ENCODE assay signal across 1 cellular context in the genomic region with DNA sequence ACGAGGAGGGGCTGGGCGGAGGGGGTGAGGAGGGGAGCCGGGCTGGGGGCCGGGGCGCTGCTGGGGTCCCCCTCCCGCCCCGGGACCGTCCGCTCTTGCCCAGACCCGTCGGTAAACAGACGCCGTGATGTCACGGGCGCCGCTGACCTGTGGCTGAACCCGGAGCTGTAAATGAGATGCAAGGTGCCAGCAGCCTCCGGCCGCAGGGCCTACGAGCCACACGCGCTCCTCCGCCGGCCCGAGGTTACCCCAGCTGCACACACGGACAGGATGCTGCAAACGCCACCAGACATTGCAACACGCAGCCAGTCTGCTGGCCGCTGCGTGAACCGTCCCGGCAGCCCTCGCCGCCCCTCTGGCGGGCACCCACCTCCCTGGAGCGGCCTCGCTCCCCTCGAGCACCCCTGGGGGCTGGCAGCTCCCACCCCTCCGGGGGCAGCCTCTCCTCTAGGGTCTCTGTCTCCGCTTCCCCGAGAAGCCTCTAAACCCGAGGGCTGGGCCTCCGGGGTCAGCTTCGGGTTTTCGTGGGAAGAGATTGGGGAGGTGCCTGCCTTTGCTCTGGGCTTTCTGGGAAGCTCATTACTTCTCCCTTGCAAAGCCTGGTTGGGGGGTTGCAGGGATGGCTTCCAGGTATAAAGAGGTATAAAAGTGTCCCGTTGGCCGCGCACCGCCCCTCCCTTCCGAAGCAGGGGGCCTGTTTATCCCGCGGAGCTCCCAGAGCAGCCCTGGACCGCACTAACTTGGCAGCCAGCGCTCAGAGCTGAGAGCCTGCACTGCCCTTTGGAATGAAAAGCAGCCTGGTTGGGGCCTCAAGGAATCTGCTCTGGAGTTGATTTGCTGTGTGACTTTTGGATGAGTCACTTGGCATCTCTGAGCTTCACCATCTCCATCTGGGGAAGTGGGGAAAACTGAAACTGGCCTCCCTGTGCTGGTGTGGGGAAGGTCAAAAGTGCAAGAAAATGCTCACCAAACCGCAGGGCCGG.
A peak's percentile ranks its signal among the peaks of the same experiment; 100 is the strongest.
TF ChIP-seq lines count a peak whose summit lies in the region.

No MANE protein-coding gene starts in this region.

TF ChIP-seq in SK-N-SH, 30 proteins besides CTCF, POLR2A, EP300 and RAD21:
- TF ChIP-seq SMC3 (IDR thresholded peaks at IDR 0.05; ENCODE audit: low read depth, low read length) = 0 out of 2 replicates have a peak, but pooled peaks have one; percentile 3
- TF ChIP-seq, protein P1, sequence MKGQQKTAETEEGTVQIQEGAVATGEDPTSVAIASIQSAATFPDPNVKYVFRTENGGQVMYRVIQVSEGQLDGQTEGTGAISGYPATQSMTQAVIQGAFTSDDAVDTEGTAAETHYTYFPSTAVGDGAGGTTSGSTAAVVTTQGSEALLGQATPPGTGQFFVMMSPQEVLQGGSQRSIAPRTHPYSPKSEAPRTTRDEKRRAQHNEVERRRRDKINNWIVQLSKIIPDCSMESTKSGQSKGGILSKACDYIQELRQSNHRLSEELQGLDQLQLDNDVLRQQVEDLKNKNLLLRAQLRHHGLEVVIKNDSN (IDR thresholded peaks at IDR 0.05; ENCODE audit: borderline replicate concordance, low read depth) = 0 out of 2 replicates have a peak, but pooled peaks have one; percentile 6
- TF ChIP-seq TCF12 (IDR thresholded peaks at IDR 0.05) = peak; percentile 97
- TF ChIP-seq MEF2A (IDR thresholded peaks at IDR 0.05; ENCODE audit: borderline replicate concordance, low read depth) = peak; percentile 49; the same call in 1 of the 2 replicates
- TF ChIP-seq MXI1 (IDR thresholded peaks at IDR 0.05; ENCODE audit: low read depth, low read length) = peak; percentile 34; the same call in 1 of the 2 replicates
- no peak for TF ChIP-seq NRF1 (IDR thresholded peaks at IDR 0.05; ENCODE audit: low read depth, low read length)
- peak; percentile 91 for TF ChIP-seq JUND (IDR thresholded peaks at IDR 0.05)
- no peak for TF ChIP-seq YY1 (IDR thresholded peaks at IDR 0.05; ENCODE audit: low read depth)
- peak; percentile 49; the same call in 1 of the 2 replicates for TF ChIP-seq SIN3A (IDR thresholded peaks at IDR 0.05; ENCODE audit: borderline replicate concordance, low read depth, low read length)
- TF ChIP-seq NFIC (IDR thresholded peaks at IDR 0.05; ENCODE audit: borderline replicate concordance) = peak; percentile 97
- peak; percentile 93 for TF ChIP-seq FOSL2 (IDR thresholded peaks at IDR 0.05; ENCODE audit: borderline replicate concordance, low read depth)
- no peak for TF ChIP-seq GATA2 (CRISPR knock-in tag; IDR thresholded peaks at IDR 0.05)
- TF ChIP-seq, protein P2, sequence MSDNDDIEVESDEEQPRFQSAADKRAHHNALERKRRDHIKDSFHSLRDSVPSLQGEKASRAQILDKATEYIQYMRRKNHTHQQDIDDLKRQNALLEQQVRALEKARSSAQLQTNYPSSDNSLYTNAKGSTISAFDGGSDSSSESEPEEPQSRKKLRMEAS (IDR thresholded peaks at IDR 0.05; ENCODE audit: low read depth) = peak; percentile 91
- no peak for TF ChIP-seq USF2 (IDR thresholded peaks at IDR 0.05; ENCODE audit: borderline replicate concordance, low read depth, low read length)
- TF ChIP-seq FOXJ3 (CRISPR knock-in tag; IDR thresholded peaks at IDR 0.05) = no peak
- peak; percentile 89 for TF ChIP-seq TEAD4 (IDR thresholded peaks at IDR 0.05; ENCODE audit: borderline replicate concordance, insufficient read depth)
- peak; percentile 48; the same call in 1 of the 2 replicates for TF ChIP-seq ELF1 (IDR thresholded peaks at IDR 0.05)
- TF ChIP-seq CHD2 (IDR thresholded peaks at IDR 0.05; ENCODE audit: low read length, partially characterized antibody) = no peak
- TF ChIP-seq, protein P3, sequence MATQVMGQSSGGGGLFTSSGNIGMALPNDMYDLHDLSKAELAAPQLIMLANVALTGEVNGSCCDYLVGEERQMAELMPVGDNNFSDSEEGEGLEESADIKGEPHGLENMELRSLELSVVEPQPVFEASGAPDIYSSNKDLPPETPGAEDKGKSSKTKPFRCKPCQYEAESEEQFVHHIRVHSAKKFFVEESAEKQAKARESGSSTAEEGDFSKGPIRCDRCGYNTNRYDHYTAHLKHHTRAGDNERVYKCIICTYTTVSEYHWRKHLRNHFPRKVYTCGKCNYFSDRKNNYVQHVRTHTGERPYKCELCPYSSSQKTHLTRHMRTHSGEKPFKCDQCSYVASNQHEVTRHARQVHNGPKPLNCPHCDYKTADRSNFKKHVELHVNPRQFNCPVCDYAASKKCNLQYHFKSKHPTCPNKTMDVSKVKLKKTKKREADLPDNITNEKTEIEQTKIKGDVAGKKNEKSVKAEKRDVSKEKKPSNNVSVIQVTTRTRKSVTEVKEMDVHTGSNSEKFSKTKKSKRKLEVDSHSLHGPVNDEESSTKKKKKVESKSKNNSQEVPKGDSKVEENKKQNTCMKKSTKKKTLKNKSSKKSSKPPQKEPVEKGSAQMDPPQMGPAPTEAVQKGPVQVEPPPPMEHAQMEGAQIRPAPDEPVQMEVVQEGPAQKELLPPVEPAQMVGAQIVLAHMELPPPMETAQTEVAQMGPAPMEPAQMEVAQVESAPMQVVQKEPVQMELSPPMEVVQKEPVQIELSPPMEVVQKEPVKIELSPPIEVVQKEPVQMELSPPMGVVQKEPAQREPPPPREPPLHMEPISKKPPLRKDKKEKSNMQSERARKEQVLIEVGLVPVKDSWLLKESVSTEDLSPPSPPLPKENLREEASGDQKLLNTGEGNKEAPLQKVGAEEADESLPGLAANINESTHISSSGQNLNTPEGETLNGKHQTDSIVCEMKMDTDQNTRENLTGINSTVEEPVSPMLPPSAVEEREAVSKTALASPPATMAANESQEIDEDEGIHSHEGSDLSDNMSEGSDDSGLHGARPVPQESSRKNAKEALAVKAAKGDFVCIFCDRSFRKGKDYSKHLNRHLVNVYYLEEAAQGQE (IDR thresholded peaks at IDR 0.05; ENCODE audit: low read depth, low read length) = peak; percentile 74
- no peak for TF ChIP-seq RFX5 (IDR thresholded peaks at IDR 0.05; ENCODE audit: low read length)
- TF ChIP-seq PBX3 (IDR thresholded peaks at IDR 0.05) = peak; percentile 83
- TF ChIP-seq, protein P4, sequence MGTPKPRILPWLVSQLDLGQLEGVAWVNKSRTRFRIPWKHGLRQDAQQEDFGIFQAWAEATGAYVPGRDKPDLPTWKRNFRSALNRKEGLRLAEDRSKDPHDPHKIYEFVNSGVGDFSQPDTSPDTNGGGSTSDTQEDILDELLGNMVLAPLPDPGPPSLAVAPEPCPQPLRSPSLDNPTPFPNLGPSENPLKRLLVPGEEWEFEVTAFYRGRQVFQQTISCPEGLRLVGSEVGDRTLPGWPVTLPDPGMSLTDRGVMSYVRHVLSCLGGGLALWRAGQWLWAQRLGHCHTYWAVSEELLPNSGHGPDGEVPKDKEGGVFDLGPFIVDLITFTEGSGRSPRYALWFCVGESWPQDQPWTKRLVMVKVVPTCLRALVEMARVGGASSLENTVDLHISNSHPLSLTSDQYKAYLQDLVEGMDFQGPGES (IDR thresholded peaks at IDR 0.05; ENCODE audit: low read depth, low read length) = no peak
- TF ChIP-seq, protein P5, sequence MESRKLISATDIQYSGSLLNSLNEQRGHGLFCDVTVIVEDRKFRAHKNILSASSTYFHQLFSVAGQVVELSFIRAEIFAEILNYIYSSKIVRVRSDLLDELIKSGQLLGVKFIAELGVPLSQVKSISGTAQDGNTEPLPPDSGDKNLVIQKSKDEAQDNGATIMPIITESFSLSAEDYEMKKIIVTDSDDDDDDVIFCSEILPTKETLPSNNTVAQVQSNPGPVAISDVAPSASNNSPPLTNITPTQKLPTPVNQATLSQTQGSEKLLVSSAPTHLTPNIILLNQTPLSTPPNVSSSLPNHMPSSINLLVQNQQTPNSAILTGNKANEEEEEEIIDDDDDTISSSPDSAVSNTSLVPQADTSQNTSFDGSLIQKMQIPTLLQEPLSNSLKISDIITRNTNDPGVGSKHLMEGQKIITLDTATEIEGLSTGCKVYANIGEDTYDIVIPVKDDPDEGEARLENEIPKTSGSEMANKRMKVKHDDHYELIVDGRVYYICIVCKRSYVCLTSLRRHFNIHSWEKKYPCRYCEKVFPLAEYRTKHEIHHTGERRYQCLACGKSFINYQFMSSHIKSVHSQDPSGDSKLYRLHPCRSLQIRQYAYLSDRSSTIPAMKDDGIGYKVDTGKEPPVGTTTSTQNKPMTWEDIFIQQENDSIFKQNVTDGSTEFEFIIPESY (IDR thresholded peaks at IDR 0.05; ENCODE audit: borderline replicate concordance, low read depth) = peak; percentile 74; the same call in 1 of the 2 replicates
- TF ChIP-seq RCOR1 (IDR thresholded peaks at IDR 0.05; ENCODE audit: low read length) = peak; percentile 71
- peak; percentile 100 for TF ChIP-seq RXRA (IDR thresholded peaks at IDR 0.05; ENCODE audit: borderline replicate concordance, low read depth)
- peak; percentile 66 for TF ChIP-seq TAF1 (IDR thresholded peaks at IDR 0.05; ENCODE audit: borderline replicate concordance, low read depth, low read length)
- TF ChIP-seq GABPA (IDR thresholded peaks at IDR 0.05; ENCODE audit: low read depth) = no peak; the same call in 1 of the 2 replicates
- TF ChIP-seq POLR2AphosphoS5 (IDR thresholded peaks at IDR 0.05; ENCODE audit: low read depth, low read length) = peak; percentile 87
- TF ChIP-seq EZH2phosphoT487 (IDR thresholded peaks at IDR 0.05; ENCODE audit: borderline replicate concordance, low read depth) = no peak
- TF ChIP-seq FOXM1 (IDR thresholded peaks at IDR 0.05; ENCODE audit: low read depth) = peak; percentile 71
